Comparison of ENCODE assay signal across 9 cellular contexts in the genomic region with DNA sequence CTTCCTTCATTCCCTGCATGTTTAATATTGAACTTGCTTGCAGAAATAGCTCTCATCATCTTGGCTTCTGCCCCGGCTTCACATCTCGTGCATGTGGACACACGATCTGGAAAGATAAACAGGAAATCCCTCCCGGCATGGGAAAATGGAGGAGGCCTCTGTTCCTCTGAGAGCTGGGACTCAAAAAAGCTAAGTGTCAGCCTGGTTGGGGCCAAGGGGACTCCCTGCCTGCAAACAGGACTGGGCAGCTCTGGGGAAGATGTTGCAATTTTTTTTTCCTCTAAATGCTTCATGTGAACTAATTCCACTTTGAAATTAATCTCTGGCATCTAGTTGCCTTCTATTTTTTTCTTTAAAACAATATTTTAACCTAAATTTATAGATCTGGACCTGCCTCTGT. TPM values are rescaled to one million over a fixed set of nuclear protein-coding genes. Genes with fewer than 3 reads are reported as not detected.
A peak's percentile ranks its signal among the peaks of the same experiment; 100 is the strongest.
DNase-seq lines count a peak whose midpoint lies in the region; ATAC-seq and TF ChIP-seq lines count a peak whose summit lies in the region.
"Had no signal": no experiment of that assay in that cellular context is flagged by ENCODE, and none has a peak within 500 bp of the region (broad histone marks: within the 10 kb centered on the region; RNA-seq: fewer than 3 reads in every experiment).

No MANE protein-coding gene starts in this region.

- H3K27me3 Mint-ChIP-seq in endothelial cell (ENCODE audit: unreplicated experiment) (no peaks in the 10 kb centered on the region), nephron (ENCODE audit: low read depth) (peaks cover 3% of the 10 kb centered on the region)
- H3K27me3 Mint-ChIP-seq in naive thymus-derived CD8-positive, alpha-beta T cell = peaks cover 4 to 15% (median 13%) of the 10 kb centered on the region in 5 donors

- H3K9me3 Mint-ChIP-seq in endothelial cell (ENCODE audit: unreplicated experiment) (no peaks in the 10 kb centered on the region), nephron (no peaks in the 10 kb centered on the region)
- H3K9me3 Mint-ChIP-seq in naive thymus-derived CD8-positive, alpha-beta T cell = no peaks in the 10 kb centered on the region

- H3K27ac Mint-ChIP-seq in endothelial cell (ENCODE audit: unreplicated experiment) (peak overlapping the region; percentile 68), nephron (peak overlapping the region; percentile 78 to 88 (median 85))
- no peak overlapping the region for H3K27ac Mint-ChIP-seq in naive thymus-derived CD8-positive, alpha-beta T cell

- H3K4me3 Mint-ChIP-seq in endothelial cell (ENCODE audit: unreplicated experiment) (no peak overlapping the region), nephron (peak overlapping the region in 2 of 3 experiments; percentile 6 to 20)
- no peak overlapping the region for H3K4me3 Mint-ChIP-seq in naive thymus-derived CD8-positive, alpha-beta T cell

- H3K4me1 Mint-ChIP-seq in endothelial cell (ENCODE audit: unreplicated experiment) (peaks cover 35% of the 10 kb centered on the region), nephron (peaks cover 52% of the 10 kb centered on the region)
- H3K4me1 Mint-ChIP-seq in naive thymus-derived CD8-positive, alpha-beta T cell = no peaks in the 10 kb centered on the region

- TF ChIP-seq CTCF in endothelial cell (IDR thresholded peaks at IDR 0.05; ENCODE audit: unreplicated experiment) = no peak
- TF ChIP-seq CTCF in nephron (IDR thresholded peaks at IDR 0.05; ENCODE audit: unreplicated experiment in 3 of 3) = no peak

- H3K36me3 Mint-ChIP-seq in endothelial cell (ENCODE audit: low read depth, unreplicated experiment) = no peaks in the 10 kb centered on the region
- H3K36me3 Mint-ChIP-seq in nephron (ENCODE audit: low read depth) = no peaks in the 10 kb centered on the region
- H3K36me3 Mint-ChIP-seq in naive thymus-derived CD8-positive, alpha-beta T cell = no peaks in the 10 kb centered on the region

- POLR2A ChIA-PET in naive thymus-derived CD8-positive, alpha-beta T cell (lab: Charles Lee) = no interaction called here

- peak; percentile 54 for DNase-seq in CD1c-positive myeloid dendritic cell (ENCODE audit: extremely low spot score)
- DNase-seq in NCI-H2171 (lab: John Stamatoyannopoulos, UW) = peak; percentile 28
- DNase-seq in endothelial cell (ENCODE audit: low spot score) = peak; percentile 36
- DNase-seq in naive thymus-derived CD8-positive, alpha-beta T cell = no peak
- DNase-seq in activated effector memory CD4-positive, alpha-beta T cell treated with anti-CD3 and anti-CD28 coated beads, Interleukin-2, amount 50 U/mL, for 16 hours = no peak
- DNase-seq: activated naive CD4-positive, alpha-beta T cell had no signal

- no peak for ATAC-seq in GM21526 (IDR thresholded peaks at IDR 0.05; ENCODE audit: low FRiP score, unreplicated experiment)
- no peak for ATAC-seq in naive thymus-derived CD8-positive, alpha-beta T cell
- ATAC-seq in GM18873 (IDR thresholded peaks at IDR 0.05; ENCODE audit: low FRiP score, unreplicated experiment) = no peak

RNA-seq across cellular contexts. Expression of gene ITPRIPL2, which starts 24.8 kb away (rescaled TPM):
- total RNA-seq in endothelial cell (ENCODE audit: unreplicated experiment) = 65.1 TPM
- under 1 TPM; 0.13 to 0.14 TPM for total RNA-seq in naive thymus-derived CD8-positive, alpha-beta T cell
- under 1 TPM in 2 of 3 donors, not detected in 1; 0.20 to 0.23 TPM for polyA plus RNA-seq in naive thymus-derived CD8-positive, alpha-beta T cell

RNA-seq across cellular contexts. Expression of gene SYT17, which starts 29.4 kb away (rescaled TPM):
- 16.4 TPM for total RNA-seq in endothelial cell (ENCODE audit: unreplicated experiment)
- total RNA-seq in naive thymus-derived CD8-positive, alpha-beta T cell = under 1 TPM; 0.52 to 0.62 TPM
- polyA plus RNA-seq in naive thymus-derived CD8-positive, alpha-beta T cell = not detected

Comparison
In these comparisons a context has a peak if more than half of its experiments do, and no peak if none do; other contexts are left out.
1. DNase-seq: peak in CD1c-positive myeloid dendritic cell (single experiment), NCI-H2171 (single experiment) and endothelial cell (single experiment); none in naive thymus-derived CD8-positive, alpha-beta T cell (0 of 10) and activated effector memory CD4-positive, alpha-beta T cell treated with anti-CD3 and anti-CD28 coated beads, Interleukin-2, amount 50 U/mL, for 16 hours (single experiment).
2. H3K27ac Mint-ChIP-seq: peak in endothelial cell (single experiment) and nephron (3 of 3); none in naive thymus-derived CD8-positive, alpha-beta T cell (0 of 10).
3. H3K4me3 Mint-ChIP-seq: peak in nephron (2 of 3); none in endothelial cell (single experiment) and naive thymus-derived CD8-positive, alpha-beta T cell (0 of 10).
4. RNA of gene ITPRIPL2, which starts 24.8 kb away (total RNA-seq): 65.1 TPM in endothelial cell (single experiment); 0.13 to 0.14 TPM in naive thymus-derived CD8-positive, alpha-beta T cell; every median in the first group is over 10 times any median in the second.
5. RNA of gene SYT17, which starts 29.4 kb away (total RNA-seq): 16.4 TPM in endothelial cell (single experiment); 0.52 to 0.62 TPM in naive thymus-derived CD8-positive, alpha-beta T cell; every median in the first group is over 10 times any median in the second.